In the genomic region with DNA sequence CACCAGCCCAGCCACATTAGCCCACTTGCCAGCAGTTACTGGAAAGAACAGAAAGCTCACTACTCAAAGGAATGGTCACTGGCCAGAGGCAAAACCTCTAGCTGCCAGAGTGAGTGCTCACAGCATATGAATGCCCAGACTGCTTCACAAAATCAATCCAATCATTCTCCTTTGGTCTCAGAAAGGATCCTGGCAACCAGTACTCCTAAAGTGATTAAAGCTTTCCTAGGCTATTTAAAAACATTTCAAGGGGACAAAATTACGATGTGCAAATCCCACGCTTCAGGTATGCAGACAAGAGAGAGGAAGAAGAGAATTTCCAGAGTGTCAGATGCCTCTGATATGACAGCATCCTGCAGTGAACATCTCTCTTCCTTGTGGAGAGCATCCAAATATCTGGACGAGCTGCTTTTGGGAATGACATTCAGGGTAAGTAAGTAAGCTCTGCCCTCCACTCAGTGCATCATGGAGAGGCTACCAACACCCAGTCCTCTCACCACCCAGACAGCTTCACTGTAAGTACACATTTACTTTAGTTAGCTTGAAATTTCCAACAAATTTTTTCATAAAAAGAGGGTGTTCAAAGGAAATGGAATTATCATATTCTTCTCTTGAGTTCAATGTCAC, we compare ENCODE assay signal across 1 cellular context.
TF ChIP-seq lines count a peak whose summit lies in the region.

No MANE protein-coding gene starts in this region.

TF ChIP-seq in SK-N-SH, 30 proteins besides CTCF, POLR2A, EP300 and RAD21 (continued from another document):
- TF ChIP-seq, protein P1, sequence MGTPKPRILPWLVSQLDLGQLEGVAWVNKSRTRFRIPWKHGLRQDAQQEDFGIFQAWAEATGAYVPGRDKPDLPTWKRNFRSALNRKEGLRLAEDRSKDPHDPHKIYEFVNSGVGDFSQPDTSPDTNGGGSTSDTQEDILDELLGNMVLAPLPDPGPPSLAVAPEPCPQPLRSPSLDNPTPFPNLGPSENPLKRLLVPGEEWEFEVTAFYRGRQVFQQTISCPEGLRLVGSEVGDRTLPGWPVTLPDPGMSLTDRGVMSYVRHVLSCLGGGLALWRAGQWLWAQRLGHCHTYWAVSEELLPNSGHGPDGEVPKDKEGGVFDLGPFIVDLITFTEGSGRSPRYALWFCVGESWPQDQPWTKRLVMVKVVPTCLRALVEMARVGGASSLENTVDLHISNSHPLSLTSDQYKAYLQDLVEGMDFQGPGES (IDR thresholded peaks at IDR 0.05; ENCODE audit: low read depth, low read length), result no peak
- TF ChIP-seq TCF12 (IDR thresholded peaks at IDR 0.05) (no peak), MXI1 (IDR thresholded peaks at IDR 0.05; ENCODE audit: low read depth, low read length) (peak; percentile 56; the same call in 1 of the 2 replicates), SMC3 (IDR thresholded peaks at IDR 0.05; ENCODE audit: low read depth, low read length) (peak; percentile 3; the same call in 1 of the 2 replicates), MAX (IDR thresholded peaks at IDR 0.05; ENCODE audit: low read depth) (no peak), FOXJ3 (CRISPR knock-in tag; IDR thresholded peaks at IDR 0.05) (no peak), ELF1 (IDR thresholded peaks at IDR 0.05) (no peak), POLR2AphosphoS5 (IDR thresholded peaks at IDR 0.05; ENCODE audit: low read depth, low read length) (no peak), YY1 (IDR thresholded peaks at IDR 0.05; ENCODE audit: low read depth) (no peak), PBX3 (IDR thresholded peaks at IDR 0.05) (no peak)
